Comparison of ENCODE assay signal across 31 cellular contexts in the genomic region with DNA sequence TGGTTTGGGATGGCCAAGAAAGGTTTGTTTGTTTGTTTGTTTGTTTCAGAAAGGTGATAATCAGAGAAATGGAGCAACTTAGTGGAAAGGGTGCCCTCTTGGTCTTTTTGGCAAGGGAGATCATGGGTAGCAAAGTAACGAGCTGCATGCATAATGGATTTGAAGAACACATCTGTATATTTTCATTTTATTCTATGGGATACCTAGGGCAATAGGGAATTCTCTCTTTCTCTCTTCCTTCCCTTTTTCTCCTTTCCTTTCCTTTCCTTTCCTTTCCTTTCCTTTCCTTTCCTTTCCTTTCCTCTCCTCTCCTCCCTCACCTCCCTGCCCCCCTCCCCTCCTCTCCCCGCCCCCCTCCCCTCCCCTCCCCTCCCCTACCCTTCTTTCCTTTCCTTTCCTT.
A peak's percentile ranks its signal among the peaks of the same experiment; 100 is the strongest.
DNase-seq lines count a peak whose midpoint lies in the region; ATAC-seq, FAIRE-seq and TF ChIP-seq lines count a peak whose summit lies in the region.
"Had no signal": no experiment of that assay in that cellular context is flagged by ENCODE, and none has a peak within 500 bp of the region (broad histone marks: within the 10 kb centered on the region; RNA-seq: fewer than 3 reads in every experiment).

No MANE protein-coding gene starts in this region.

- ATAC-seq in HepG2: no peak
- no peak for ATAC-seq in right lobe of liver
- no peak for ATAC-seq in K562
- ATAC-seq: A549; CD8-positive, alpha-beta T cell had no signal

- H3K27ac ChIP-seq in HepG2 (ENCODE audit: extremely low read length, insufficient read depth, low read length) (no peak overlapping the region), right lobe of liver (no peak overlapping the region), K562 (ENCODE audit: extremely low read depth, low read depth, low read length) (no peak overlapping the region)
- H3K27ac ChIP-seq: 22Rv1; A549; BLaER1; BLaER1 treated with 17β-estradiol and CSF1 and Interleukin-3, amounts not matched to agents 10 nM and 100 nM; C4-2B had no signal

- H3K27me3 ChIP-seq in HepG2 (ENCODE audit: control insufficient read depth in 1 of 2, insufficient read depth in 2 of 2, low read length in 2 of 2) (no peaks in the 10 kb centered on the region), right lobe of liver (no peaks in the 10 kb centered on the region), K562 (ENCODE audit: control insufficient read depth in 2 of 2, insufficient read depth in 2 of 2, low read length in 2 of 2) (no peaks in the 10 kb centered on the region)
- H3K27me3 ChIP-seq: BE2C; BLaER1; BLaER1 treated with 17β-estradiol and CSF1 and Interleukin-3, amounts not matched to agents 10 nM and 100 nM had no signal

- no peak for FAIRE-seq in HepG2 (lab: Jason Lieb, UNC)
- no peak for FAIRE-seq in K562 (lab: Jason Lieb, UNC)
- FAIRE-seq: A204.1, A549, D721Med had no signal

- H3K4me3 ChIP-seq in HepG2 (replicated peaks in 1 of 3; ENCODE audit: insufficient read depth in 1 of 3, low read depth in 2 of 3, low read length in 3 of 3) (no peak overlapping the region), right lobe of liver (no peak overlapping the region), K562 (no peak overlapping the region)
- H3K4me3 ChIP-seq: A549; BLaER1; BLaER1 treated with 17β-estradiol and CSF1 and Interleukin-3, amounts not matched to agents 10 nM and 100 nM had no signal

- BruUV-seq in HepG2 (replicated peaks; lab: Mats Ljungman, UMichigan): no TSS peak
- BruUV-seq in K562 (replicated peaks; lab: Mats Ljungman, UMichigan): no TSS peak

- TF ChIP-seq EP300 in HepG2 (IDR thresholded peaks at IDR 0.05; ENCODE audit: low read depth in 2 of 2, low read length in 2 of 2) (no peak), HepG2 (CRISPR knock-in tag; IDR thresholded peaks at IDR 0.05; ENCODE audit: borderline replicate concordance) (no peak), K562 (IDR thresholded peaks at IDR 0.05; ENCODE audit: low read length) (no peak)

- 2% methylated on average over 2 of the region's 2 CpGs for WGBS in HepG2 (ENCODE audit: low lambda C conversion rate)
- 27% methylated on average over 1 of the region's 2 CpGs for WGBS in right lobe of liver (ENCODE audit: insufficient coverage, low coverage, low lambda C conversion rate, missing lambda C conversion rate)
- WGBS in K562 (ENCODE audit: insufficient coverage, low coverage, missing lambda C conversion rate): 0% methylated on average over 1 of the region's 2 CpGs

- H4K20me1 ChIP-seq in HepG2 (ENCODE audit: insufficient read depth, low read length): no peaks in the 10 kb centered on the region
- H4K20me1 ChIP-seq in K562 (replicated peaks; ENCODE audit: control insufficient read depth, insufficient read depth, low read length): no peaks in the 10 kb centered on the region
- H4K20me1 ChIP-seq: BLaER1; BLaER1 treated with 17β-estradiol and CSF1 and Interleukin-3, amounts not matched to agents 10 nM and 100 nM had no signal

- TF ChIP-seq POLR2A in HepG2 (IDR thresholded peaks at IDR 0.05; ENCODE audit: insufficient read depth in 1 of 2, low read depth in 2 of 2, low read length in 2 of 2) (no peak), right lobe of liver (IDR thresholded peaks at IDR 0.05) (no peak), K562 (conservative IDR thresholded peaks at IDR 0.05) (no peak)

- TF ChIP-seq CTCF in HepG2 (CRISPR knock-in tag; IDR thresholded peaks at IDR 0.05) (no peak), right lobe of liver (IDR thresholded peaks at IDR 0.05) (no peak), K562 (IDR thresholded peaks at IDR 0.05 in 2 of 3, conservative IDR thresholded peaks at IDR 0.05 in 1 of 3; ENCODE audit: insufficient read depth in 2 of 3, low read depth in 1 of 3, low read length in 3 of 3) (no peak)

- intact Hi-C loops in HepG2 (cut with micrococcal nuclease; ENCODE audit: unreplicated experiment): no loop called here
- intact Hi-C loops in right lobe of liver (cut with DNase I): no loop called here
- intact Hi-C loops in K562 (cut with micrococcal nuclease): no loop called here

- DNase-seq in HepG2 (ENCODE audit: low spot score) (no peak), right lobe of liver (no peak), K562 (ENCODE audit: extremely low read depth in 1 of 4, low spot score in 3 of 4) (no peak), NCI-H2029 treated with DMSO at 0.1 percent for 48 hours (lab: John Stamatoyannopoulos, UW) (no peak)
- DNase-seq: 8988T; ACHN; AML-193; BE2C; C1 segment of cervical spinal cord; Caco-2; Calu3; CD4-positive, alpha-beta memory T cell; CD4-positive, alpha-beta T cell; CD4-positive, CD25-positive, alpha-beta regulatory T cell; CD8-positive, alpha-beta memory T cell; CD8-positive, alpha-beta T cell; COR-L47; DMS 273 treated with DMSO at 0.1 percent for 48 hours; DMS153; DMS53; DMS79; DMS79 treated with DMSO at 0.1 percent for 48 hours; DND-41; EL had no signal

- H3K4me2 ChIP-seq in HepG2 (ENCODE audit: low read depth, low read length) (no peak overlapping the region), K562 (ENCODE audit: insufficient read depth, low read length) (no peak overlapping the region)
- H3K4me2 ChIP-seq: A549; BLaER1; BLaER1 treated with 17β-estradiol and CSF1 and Interleukin-3, amounts not matched to agents 10 nM and 100 nM had no signal

- no peaks in the 10 kb centered on the region for H3K9me1 ChIP-seq in K562 (ENCODE audit: control insufficient read depth, insufficient read depth, low read length)

- POLR2A ChIA-PET in HepG2 (lab: Yijun Ruan, JAX) (no interaction called here), K562 (lab: Yijun Ruan, JAX) (no interaction called here)

- H3K4me1 ChIP-seq in HepG2 (ENCODE audit: insufficient read depth, low read length): no peaks in the 10 kb centered on the region
- no peaks in the 10 kb centered on the region for H3K4me1 ChIP-seq in right lobe of liver
- no peaks in the 10 kb centered on the region for H3K4me1 ChIP-seq in K562 (replicated peaks in 1 of 2; ENCODE audit: control insufficient read depth in 2 of 2, insufficient read depth in 2 of 2, low read length in 2 of 2)
- H3K4me1 ChIP-seq: A549, BE2C, Caco-2 had no signal

- in situ Hi-C loops in HepG2 (cut with HindIII; ENCODE audit: extremely low pct_ligation_motif_present, low pct_unique_long_range_greater_than_20kb) (no loop called here), K562 (cut with MboI) (no loop called here)

- TF ChIP-seq RAD21 in HepG2 (CRISPR knock-in tag; IDR thresholded peaks at IDR 0.05) (no peak), K562 (CRISPR knock-in tag; conservative IDR thresholded peaks at IDR 0.05 in 1 of 2, IDR thresholded peaks at IDR 0.05 in 1 of 2) (no peak)

- no peaks in the 10 kb centered on the region for H3K79me2 ChIP-seq in HepG2 (ENCODE audit: insufficient read depth, low read length)
- no peaks in the 10 kb centered on the region for H3K79me2 ChIP-seq in K562 (ENCODE audit: control insufficient read depth, insufficient read depth, low read length)

- H3K36me3 ChIP-seq in HepG2 (replicated peaks in 1 of 2; ENCODE audit: control insufficient read depth in 1 of 2, insufficient read depth in 2 of 2, low read length in 2 of 2): no peaks in the 10 kb centered on the region
- H3K36me3 ChIP-seq in right lobe of liver: no peaks in the 10 kb centered on the region
- no peaks in the 10 kb centered on the region for H3K36me3 ChIP-seq in K562 (ENCODE audit: control insufficient read depth, insufficient read depth, low read length)
- H3K36me3 ChIP-seq: BE2C; BLaER1; BLaER1 treated with 17β-estradiol and CSF1 and Interleukin-3, amounts not matched to agents 10 nM and 100 nM had no signal

- CTCF ChIA-PET in HepG2 (lab: Yijun Ruan, JAX; ENCODE audit: low intra/inter-chr PET ratio, low total read pairs) (no interaction called here), K562 (lab: Yijun Ruan, JAX; ENCODE audit: low intra/inter-chr PET ratio) (no interaction called here)

- H2AFZ ChIP-seq in HepG2 (ENCODE audit: low read length): no peak overlapping the region
- H2AFZ ChIP-seq in K562 (ENCODE audit: low read depth, low read length): no peak overlapping the region

- H3K9ac ChIP-seq in HepG2 (ENCODE audit: insufficient read depth, low read depth, low read length): no peak overlapping the region
- H3K9ac ChIP-seq in K562 (ENCODE audit: insufficient read depth in 1 of 2, low read depth in 2 of 2, low read length in 2 of 2): no peak overlapping the region
- H3K9ac ChIP-seq: BLaER1; BLaER1 treated with 17β-estradiol and CSF1 and Interleukin-3, amounts not matched to agents 10 nM and 100 nM had no signal

- peaks cover 78% of the 10 kb centered on the region for H3K9me3 ChIP-seq in HepG2 (ENCODE audit: low read length)
- no peaks in the 10 kb centered on the region for H3K9me3 ChIP-seq in right lobe of liver
- H3K9me3 ChIP-seq in K562 (replicated peaks; ENCODE audit: control insufficient read depth, insufficient read depth, low read depth, low read length): no peaks in the 10 kb centered on the region
- H3K9me3 ChIP-seq: A549, BE2C, BLaER1, Caco-2 had no signal

TF ChIP-seq in HepG2, 621 proteins besides CTCF, POLR2A, EP300 and RAD21 (continues in another document):
- TF ChIP-seq SRSF9 (IDR thresholded peaks at IDR 0.05; ENCODE audit: borderline replicate concordance, insufficient read depth, low read depth, low read length, poor library complexity, severe bottlenecking): peak; percentile 91
- TF ChIP-seq RAD51 (IDR thresholded peaks at IDR 0.05; ENCODE audit: borderline replicate concordance): no peak
- no peak for TF ChIP-seq SMYD3 (CRISPR knock-in tag; IDR thresholded peaks at IDR 0.05)
- TF ChIP-seq ZNF33B (CRISPR knock-in tag; IDR thresholded peaks at IDR 0.05): no peak
- TF ChIP-seq ZNF234 (CRISPR knock-in tag; conservative IDR thresholded peaks at IDR 0.05): no peak
- TF ChIP-seq ZBTB7A (CRISPR knock-in tag; IDR thresholded peaks at IDR 0.05): no peak

TF ChIP-seq in K562, 482 proteins besides CTCF, POLR2A, EP300 and RAD21:
- TF ChIP-seq ZKSCAN1 (IDR thresholded peaks at IDR 0.05; ENCODE audit: low read depth, low read length): no peak
- peak; percentile 40 for TF ChIP-seq PCBP2 (IDR thresholded peaks at IDR 0.05; ENCODE audit: low read depth, low read length, poor library complexity, severe bottlenecking)
